1 cellular context compared by ENCODE assay signal in genomic region chr19:42269518-42270345, GRCh38.
TF ChIP-seq lines count a peak whose summit lies in the region.

No MANE protein-coding gene starts in this region.

TF ChIP-seq in HepG2, 621 proteins besides CTCF, POLR2A, EP300 and RAD21:
- TF ChIP-seq ZNF20 (CRISPR knock-in tag; IDR thresholded peaks at IDR 0.05), result 0 out of 2 replicates have a peak, but pooled peaks have one; percentile 36
- no peak for TF ChIP-seq NR1H2 (CRISPR knock-in tag; IDR thresholded peaks at IDR 0.05; ENCODE audit: borderline replicate concordance, low read depth)
- 0 out of 2 replicates have a peak, but pooled peaks have one; percentile 30 for TF ChIP-seq ZNF746 (CRISPR knock-in tag; IDR thresholded peaks at IDR 0.05)
- TF ChIP-seq ZFY (CRISPR knock-in tag; IDR thresholded peaks at IDR 0.05), result 0 out of 2 replicates have a peak, but pooled peaks have one; percentile 41
- no peak for TF ChIP-seq HOXA9 (CRISPR knock-in tag; IDR thresholded peaks at IDR 0.05; ENCODE audit: borderline replicate concordance)
- peak; percentile 11 for TF ChIP-seq ZFX (CRISPR knock-in tag; IDR thresholded peaks at IDR 0.05; ENCODE audit: low read depth)
- TF ChIP-seq RFX5 (IDR thresholded peaks at IDR 0.05; ENCODE audit: low read depth, low read length), result no peak
- 0 out of 2 replicates have a peak, but pooled peaks have one; percentile 30 for TF ChIP-seq KDM5B (CRISPR knock-in tag; IDR thresholded peaks at IDR 0.05; ENCODE audit: borderline replicate concordance)
- 0 out of 2 replicates have a peak, but pooled peaks have one; percentile 50 for TF ChIP-seq ZSCAN31 (CRISPR knock-in tag; IDR thresholded peaks at IDR 0.05; ENCODE audit: low read depth)
- no peak for TF ChIP-seq EZH2 (conservative IDR thresholded peaks at IDR 0.05; ENCODE audit: low read depth, low read length)
- TF ChIP-seq ZNF235 (CRISPR knock-in tag; IDR thresholded peaks at IDR 0.05; ENCODE audit: borderline replicate concordance), result 0 out of 2 replicates have a peak, but pooled peaks have one; percentile 25
- TF ChIP-seq ZNF317 (CRISPR knock-in tag; IDR thresholded peaks at IDR 0.05), result peak; percentile 33; the same call in 1 of the 2 replicates
- TF ChIP-seq ZNF547 (CRISPR knock-in tag; IDR thresholded peaks at IDR 0.05), result peak; percentile 64; the same call in 1 of the 2 replicates
- TF ChIP-seq POLR2G (IDR thresholded peaks at IDR 0.05; ENCODE audit: low read depth, low read length), result peak; percentile 18; the same call in 1 of the 2 replicates
- TF ChIP-seq ZNF33B (CRISPR knock-in tag; IDR thresholded peaks at IDR 0.05), result 0 out of 2 replicates have a peak, but pooled peaks have one; percentile 54
- 0 out of 2 replicates have a peak, but pooled peaks have one; percentile 3 for TF ChIP-seq FOXC1 (CRISPR knock-in tag; IDR thresholded peaks at IDR 0.05; ENCODE audit: borderline replicate concordance)
- 0 out of 2 replicates have a peak, but pooled peaks have one; percentile 21 for TF ChIP-seq ZNF333 (CRISPR knock-in tag; IDR thresholded peaks at IDR 0.05; ENCODE audit: borderline replicate concordance)
- TF ChIP-seq KLF16 (CRISPR knock-in tag; IDR thresholded peaks at IDR 0.05), result 0 out of 4 replicates have a peak, but pooled peaks of 1 of the 2 experiments have one; percentile 10
- TF ChIP-seq ZNF784 (CRISPR knock-in tag; IDR thresholded peaks at IDR 0.05; ENCODE audit: borderline replicate concordance), result 0 out of 2 replicates have a peak, but pooled peaks have one; percentile 47
- no peak for TF ChIP-seq ZNF512B (CRISPR knock-in tag; IDR thresholded peaks at IDR 0.05; ENCODE audit: borderline replicate concordance)
- TF ChIP-seq ZNF569 (CRISPR knock-in tag; IDR thresholded peaks at IDR 0.05; ENCODE audit: borderline replicate concordance), result no peak
- TF ChIP-seq SIN3A (IDR thresholded peaks at IDR 0.05; ENCODE audit: borderline replicate concordance, low read depth, low read length), result peak; percentile 24; the same call in 1 of the 2 replicates
- peak; percentile 27; the same call in 1 of the 2 replicates for TF ChIP-seq TGIF2 (CRISPR knock-in tag; IDR thresholded peaks at IDR 0.05)
